9 cellular contexts compared by ENCODE assay signal in the genomic region with DNA sequence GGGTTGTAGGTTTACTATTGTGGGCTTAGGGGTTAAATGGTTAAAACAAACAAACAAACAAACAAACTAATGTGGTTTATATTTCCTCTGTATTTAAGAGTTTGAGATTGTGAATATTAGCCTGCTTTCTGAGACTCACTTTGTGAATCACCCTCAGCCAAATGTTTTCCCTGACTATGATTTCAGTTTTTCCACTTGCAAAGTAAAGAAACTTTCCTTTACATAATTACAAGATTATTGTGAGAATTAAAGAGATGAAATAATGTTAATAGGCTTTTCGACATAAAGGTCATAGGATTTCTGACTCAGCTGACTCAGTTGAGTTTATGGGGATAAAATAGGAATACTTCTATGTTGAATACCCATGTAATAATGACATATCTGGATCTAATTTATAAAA. TPM values are rescaled to one million over a fixed set of nuclear protein-coding genes. Genes with fewer than 3 reads are reported as not detected.
A peak's percentile ranks its signal among the peaks of the same experiment; 100 is the strongest.
DNase-seq lines count a peak whose midpoint lies in the region; ATAC-seq and TF ChIP-seq lines count a peak whose summit lies in the region.
"Had no signal": no experiment of that assay in that cellular context is flagged by ENCODE, and none has a peak within 500 bp of the region (broad histone marks: within the 10 kb centered on the region; RNA-seq: fewer than 3 reads in every experiment).

No MANE protein-coding gene starts in this region.

- H3K4me1 ChIP-seq in SJCRH30: peaks cover 15% of the 10 kb centered on the region
- peaks cover 6% of the 10 kb centered on the region for H3K4me1 ChIP-seq in prostate gland (replicated peaks)

- H3K27ac ChIP-seq in SJCRH30: peak overlapping the region; percentile 89
- peak overlapping the region; percentile 98 to 99 for H3K27ac ChIP-seq in prostate gland

- peaks cover 82% of the 10 kb centered on the region for H3K36me3 Mint-ChIP-seq in Calu3 (ENCODE audit: insufficient read depth, unreplicated experiment)
- H3K36me3 Mint-ChIP-seq: activated CD4-positive, alpha-beta memory T cell treated with anti-CD3 and anti-CD28 coated beads for 36 hours had no signal

- peaks cover 27% of the 10 kb centered on the region for H3K4me1 Mint-ChIP-seq in Calu3 (ENCODE audit: low read depth, unreplicated experiment)

- peaks cover 12% of the 10 kb centered on the region for H3K27me3 Mint-ChIP-seq in Calu3 (ENCODE audit: unreplicated experiment)

- H3K9me3 Mint-ChIP-seq in Calu3 (ENCODE audit: low read depth, unreplicated experiment): peaks cover 4% of the 10 kb centered on the region

- DNase-seq in Calu3 (no peak), SJCRH30 (no peak), foreskin melanocyte (peak; percentile 42), prostate gland (ENCODE audit: low spot score) (no peak), GM13976 (ENCODE audit: low spot score) (no peak), NCI-H82 treated with DMSO at 0.1 percent for 48 hours (lab: John Stamatoyannopoulos, UW; ENCODE audit: unreplicated experiment) (no peak), NCI-H187 treated with DMSO at 0.1 percent for 48 hours (lab: John Stamatoyannopoulos, UW) (no peak)
- DNase-seq: activated CD4-positive, alpha-beta memory T cell treated with anti-CD3 and anti-CD28 coated beads for 36 hours had no signal

- intact Hi-C loops in Calu3 (cut with micrococcal nuclease; ENCODE audit: unreplicated experiment) (loop anchor here (5.0 kb wide), 1 partner anchor 742 kb away; a partner anchor contains a TSS), prostate gland (cut with DNase I) (loop anchor here (5.0 to 10.0 kb wide), 3 partner anchors 73 to 683 kb away; no protein-coding TSS in a partner anchor)

- WGBS in prostate gland: 38% methylated on average over 1 of the region's 1 CpG

- H3K4me3 ChIP-seq in SJCRH30 (peak overlapping the region; percentile 86), prostate gland (peak overlapping the region in 1 of 2 donors; percentile 82)

- H3K4me3 Mint-ChIP-seq in Calu3 (ENCODE audit: low read depth, unreplicated experiment): peak overlapping the region; percentile 95
- H3K4me3 Mint-ChIP-seq: activated CD4-positive, alpha-beta memory T cell treated with anti-CD3 and anti-CD28 coated beads for 36 hours had no signal

- in situ Hi-C loops in GM13976 (cut with MboI; ENCODE audit: low sequenced_read_pairs, unreplicated experiment): no loop called here

- no peak for TF ChIP-seq POLR2A in prostate gland (IDR thresholded peaks at IDR 0.05)

- H3K27me3 ChIP-seq in SJCRH30: no peaks in the 10 kb centered on the region
- H3K27me3 ChIP-seq in prostate gland (replicated peaks; ENCODE audit: insufficient read depth): no peaks in the 10 kb centered on the region

- no peaks in the 10 kb centered on the region for H3K9me3 ChIP-seq in SJCRH30 (replicated peaks)
- H3K9me3 ChIP-seq in prostate gland: no peaks in the 10 kb centered on the region

- ATAC-seq in HG03460 (IDR thresholded peaks at IDR 0.05; ENCODE audit: unreplicated experiment): no peak

- CTCF ChIA-PET in Calu3 (lab: Charles Lee): no interaction called here

- H3K36me3 ChIP-seq in SJCRH30: no peaks in the 10 kb centered on the region
- no peaks in the 10 kb centered on the region for H3K36me3 ChIP-seq in prostate gland

- peak overlapping the region; percentile 96 for H3K27ac Mint-ChIP-seq in Calu3 (ENCODE audit: unreplicated experiment)
- H3K27ac Mint-ChIP-seq: activated CD4-positive, alpha-beta memory T cell treated with anti-CD3 and anti-CD28 coated beads for 36 hours had no signal

- BruUV-seq in Calu3 (replicated peaks; lab: Mats Ljungman, UMichigan): no TSS peak

- TF ChIP-seq CTCF in Calu3 (IDR thresholded peaks at IDR 0.05; ENCODE audit: unreplicated experiment) (no peak), prostate gland (IDR thresholded peaks at IDR 0.05) (no peak), GM13976 (IDR thresholded peaks at IDR 0.05; ENCODE audit: borderline replicate concordance, control extremely low read depth, extremely low read depth, insufficient read depth, missing control alignments) (no peak)

RNA-seq across cellular contexts. Expression of a gene that starts 2.9 kb away (rescaled TPM):
- total RNA-seq in Calu3 (2022) (86.8 and 94.4 TPM in 2 replicates), prostate gland (10 to 100 TPM; 29.3 to 45.4 TPM)
- 77.2 and 90.0 TPM in 2 replicates for total RNA-seq in SJCRH30 (2014; rRNA removed; shearing (Covaris generic))
- total RNA-seq: activated CD4-positive, alpha-beta memory T cell treated with anti-CD3 and anti-CD28 coated beads for 36 hours had no signal
